1 cellular context compared by ENCODE assay signal in genomic region chr14:85701763-85702162, GRCh38.
TF ChIP-seq lines count a peak whose summit lies in the region.

No MANE protein-coding gene starts in this region.

TF ChIP-seq in WTC11, 78 proteins besides CTCF, POLR2A, EP300 and RAD21 (continued from another document):
- TF ChIP-seq ZNF263 (CRISPR knock-in tag; IDR thresholded peaks at IDR 0.05; ENCODE audit: low read depth) (no peak), NR1H2 (CRISPR knock-in tag; IDR thresholded peaks at IDR 0.05) (no peak), SOX15 (CRISPR knock-in tag; IDR thresholded peaks at IDR 0.05) (no peak), E2F5 (CRISPR knock-in tag; IDR thresholded peaks at IDR 0.05) (no peak), NR3C1 (CRISPR knock-in tag; conservative IDR thresholded peaks at IDR 0.05; ENCODE audit: low read depth) (no peak), ZNF121 (CRISPR knock-in tag; IDR thresholded peaks at IDR 0.05) (no peak), NFYB (CRISPR knock-in tag; conservative IDR thresholded peaks at IDR 0.05; ENCODE audit: low read depth) (no peak), MYBL2 (CRISPR knock-in tag; IDR thresholded peaks at IDR 0.05) (no peak)
- TF ChIP-seq, protein P1, sequence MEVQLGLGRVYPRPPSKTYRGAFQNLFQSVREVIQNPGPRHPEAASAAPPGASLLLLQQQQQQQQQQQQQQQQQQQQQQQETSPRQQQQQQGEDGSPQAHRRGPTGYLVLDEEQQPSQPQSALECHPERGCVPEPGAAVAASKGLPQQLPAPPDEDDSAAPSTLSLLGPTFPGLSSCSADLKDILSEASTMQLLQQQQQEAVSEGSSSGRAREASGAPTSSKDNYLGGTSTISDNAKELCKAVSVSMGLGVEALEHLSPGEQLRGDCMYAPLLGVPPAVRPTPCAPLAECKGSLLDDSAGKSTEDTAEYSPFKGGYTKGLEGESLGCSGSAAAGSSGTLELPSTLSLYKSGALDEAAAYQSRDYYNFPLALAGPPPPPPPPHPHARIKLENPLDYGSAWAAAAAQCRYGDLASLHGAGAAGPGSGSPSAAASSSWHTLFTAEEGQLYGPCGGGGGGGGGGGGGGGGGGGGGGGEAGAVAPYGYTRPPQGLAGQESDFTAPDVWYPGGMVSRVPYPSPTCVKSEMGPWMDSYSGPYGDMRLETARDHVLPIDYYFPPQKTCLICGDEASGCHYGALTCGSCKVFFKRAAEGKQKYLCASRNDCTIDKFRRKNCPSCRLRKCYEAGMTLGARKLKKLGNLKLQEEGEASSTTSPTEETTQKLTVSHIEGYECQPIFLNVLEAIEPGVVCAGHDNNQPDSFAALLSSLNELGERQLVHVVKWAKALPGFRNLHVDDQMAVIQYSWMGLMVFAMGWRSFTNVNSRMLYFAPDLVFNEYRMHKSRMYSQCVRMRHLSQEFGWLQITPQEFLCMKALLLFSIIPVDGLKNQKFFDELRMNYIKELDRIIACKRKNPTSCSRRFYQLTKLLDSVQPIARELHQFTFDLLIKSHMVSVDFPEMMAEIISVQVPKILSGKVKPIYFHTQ (CRISPR knock-in tag; IDR thresholded peaks at IDR 0.05) = no peak
- TF ChIP-seq, protein P2, sequence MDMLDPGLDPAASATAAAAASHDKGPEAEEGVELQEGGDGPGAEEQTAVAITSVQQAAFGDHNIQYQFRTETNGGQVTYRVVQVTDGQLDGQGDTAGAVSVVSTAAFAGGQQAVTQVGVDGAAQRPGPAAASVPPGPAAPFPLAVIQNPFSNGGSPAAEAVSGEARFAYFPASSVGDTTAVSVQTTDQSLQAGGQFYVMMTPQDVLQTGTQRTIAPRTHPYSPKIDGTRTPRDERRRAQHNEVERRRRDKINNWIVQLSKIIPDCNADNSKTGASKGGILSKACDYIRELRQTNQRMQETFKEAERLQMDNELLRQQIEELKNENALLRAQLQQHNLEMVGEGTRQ (CRISPR knock-in tag; IDR thresholded peaks at IDR 0.05) = no peak
